In the genomic region with DNA sequence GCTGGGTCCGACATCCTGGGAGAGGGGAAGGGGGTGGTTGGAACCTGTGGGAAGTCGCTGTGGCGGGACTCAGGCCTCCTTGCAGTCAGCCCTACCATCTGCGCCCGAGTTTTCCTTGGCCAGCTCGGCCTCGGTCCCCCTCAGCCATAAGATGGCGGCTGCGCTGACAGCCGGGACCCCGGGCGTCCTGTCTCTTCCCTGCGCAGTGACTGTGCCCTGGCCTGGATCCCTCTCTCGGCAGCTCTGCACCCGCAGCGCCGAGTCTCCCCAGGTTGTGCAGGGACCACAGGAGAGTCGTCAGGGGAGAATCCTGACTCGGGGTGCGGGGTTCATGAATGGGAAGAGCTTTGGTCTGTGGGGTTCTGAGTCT, we compare ENCODE assay signal across 8 cellular contexts. TPM values are rescaled to one million over a fixed set of nuclear protein-coding genes. Genes with fewer than 3 reads are reported as not detected.
DNase-seq lines count a peak whose midpoint lies in the region; ATAC-seq and TF ChIP-seq lines count a peak whose summit lies in the region.

No MANE protein-coding gene starts in this region.

- no peak for TF ChIP-seq POLR2A in body of pancreas (IDR thresholded peaks at IDR 0.05)

- H3K4me1 ChIP-seq in body of pancreas (no peaks in the 10 kb centered on the region), muscle layer of duodenum (ENCODE audit: control insufficient read depth in 1 of 2, insufficient read depth in 2 of 2, low read length in 2 of 2) (peaks cover 0 to 3% of the 10 kb centered on the region in 2 donors), Caco-2 (no peaks in the 10 kb centered on the region)

- DNase-seq in body of pancreas (peak in 2 of 4 donors; percentile 14 to 35), Caco-2 (no peak), islet precursor cell (no peak), NOMO-1 treated with dmso at 0.1 percent for 144 hours (lab: John Stamatoyannopoulos, UW; ENCODE audit: unreplicated experiment) (no peak), osteocyte (ENCODE audit: extremely low spot score, unreplicated experiment) (no peak)

- H3K27me3 ChIP-seq in body of pancreas: no peaks in the 10 kb centered on the region
- H3K27me3 ChIP-seq in muscle layer of duodenum (ENCODE audit: low read depth, low read length): no peaks in the 10 kb centered on the region
- no peaks in the 10 kb centered on the region for H3K27me3 ChIP-seq in Caco-2 (replicated peaks; ENCODE audit: control insufficient read depth, insufficient read depth, low read length)

- H3K4me3 ChIP-seq in body of pancreas (peak overlapping the region; percentile 58 to 62), muscle layer of duodenum (ENCODE audit: low read depth in 1 of 2, low read length in 2 of 2) (peak overlapping the region; percentile 60 to 91), Caco-2 (ENCODE audit: low read depth, low read length) (no peak overlapping the region)

- H3K27ac ChIP-seq in body of pancreas (peak overlapping the region in 3 of 4 donors; percentile 19 to 70 (median 65)), muscle layer of duodenum (ENCODE audit: low read length) (no peak overlapping the region)

- intact Hi-C loops in body of pancreas (cut with DNase I) (no loop called here), Caco-2 (cut with micrococcal nuclease; ENCODE audit: unreplicated experiment) (no loop called here)

- BruUV-seq in Caco-2 (replicated peaks; lab: Mats Ljungman, UMichigan): no TSS peak

- ATAC-seq in GM19452 (IDR thresholded peaks at IDR 0.05; ENCODE audit: unreplicated experiment) (peak; percentile 39), HG03378 (IDR thresholded peaks at IDR 0.05; ENCODE audit: unreplicated experiment) (peak; percentile 18), body of pancreas (peak; percentile 64)

- no peaks in the 10 kb centered on the region for H3K9me3 ChIP-seq in body of pancreas
- no peaks in the 10 kb centered on the region for H3K9me3 ChIP-seq in muscle layer of duodenum (ENCODE audit: control insufficient read depth in 1 of 2, low read length in 2 of 2)
- H3K9me3 ChIP-seq in Caco-2: no peaks in the 10 kb centered on the region; the same call in 1 of the 2 replicates

- no peaks in the 10 kb centered on the region for H3K27me3 Mint-ChIP-seq in Caco-2 (ENCODE audit: insufficient read depth, unreplicated experiment)
- H3K27me3 Mint-ChIP-seq in osteocyte (ENCODE audit: unreplicated experiment): no peaks in the 10 kb centered on the region

- H3K27ac Mint-ChIP-seq in Caco-2 (ENCODE audit: unreplicated experiment): no peak overlapping the region
- H3K27ac Mint-ChIP-seq in osteocyte (ENCODE audit: unreplicated experiment): no peak overlapping the region

- POLR2A ChIA-PET in Caco-2 (lab: Charles Lee): no interaction called here

- H3K36me3 Mint-ChIP-seq in Caco-2 (ENCODE audit: insufficient read depth, unreplicated experiment) (no peaks in the 10 kb centered on the region), osteocyte (ENCODE audit: unreplicated experiment) (no peaks in the 10 kb centered on the region)

- H3K4me3 Mint-ChIP-seq in Caco-2 (ENCODE audit: unreplicated experiment): no peak overlapping the region
- no peak overlapping the region for H3K4me3 Mint-ChIP-seq in osteocyte (ENCODE audit: unreplicated experiment)

- H3K4me1 Mint-ChIP-seq in Caco-2 (ENCODE audit: low read depth, unreplicated experiment): no peaks in the 10 kb centered on the region
- H3K4me1 Mint-ChIP-seq in osteocyte (ENCODE audit: unreplicated experiment): no peaks in the 10 kb centered on the region

- CTCF ChIA-PET in Caco-2 (lab: Charles Lee): no interaction called here

- no peak for TF ChIP-seq CTCF in body of pancreas (IDR thresholded peaks at IDR 0.05)
- no peak for TF ChIP-seq CTCF in Caco-2 (IDR thresholded peaks at IDR 0.05; ENCODE audit: insufficient read depth in 1 of 2, low read depth in 1 of 2, low read length in 1 of 2, severe bottlenecking in 1 of 2, unreplicated experiment in 1 of 2)
- no peak for TF ChIP-seq CTCF in osteocyte (IDR thresholded peaks at IDR 0.05)

- H3K36me3 ChIP-seq in body of pancreas (replicated peaks in 1 of 2; ENCODE audit: insufficient read depth in 1 of 2, low read depth in 2 of 2) (no peaks in the 10 kb centered on the region), muscle layer of duodenum (ENCODE audit: control insufficient read depth in 1 of 2, insufficient read depth in 2 of 2, low read length in 2 of 2) (no peaks in the 10 kb centered on the region), Caco-2 (ENCODE audit: control insufficient read depth, insufficient read depth, low read length) (no peaks in the 10 kb centered on the region)

- 0% methylated on average over 7 to 20 of the region's 20 CpGs for WGBS in body of pancreas, 2 donors

- H3K9me3 Mint-ChIP-seq in Caco-2 (ENCODE audit: unreplicated experiment) (peaks cover 9% of the 10 kb centered on the region), osteocyte (ENCODE audit: unreplicated experiment) (peaks cover 26% of the 10 kb centered on the region)

RNA-seq across cellular contexts. Expression of gene ZNF257, which starts 0.3 kb away (rescaled TPM):
- under 1 TPM; 0.33 to 0.78 TPM for total RNA-seq in body of pancreas
- total RNA-seq in Caco-2 (2022): not detected in 2 replicates
- total RNA-seq in osteocyte: not detected in 2 replicates

RNA-seq across cellular contexts. Expression of gene ZNF208, which starts 41.9 kb away (rescaled TPM):
- total RNA-seq in body of pancreas (10 to 100 TPM in 1 of 2 donors, 1 to 10 TPM in 1; 4.4 to 36.6 TPM), Caco-2 (2022) (not detected in 2 replicates), osteocyte (not detected in 2 replicates)
